15 cellular contexts compared by ENCODE assay signal in the genomic region with DNA sequence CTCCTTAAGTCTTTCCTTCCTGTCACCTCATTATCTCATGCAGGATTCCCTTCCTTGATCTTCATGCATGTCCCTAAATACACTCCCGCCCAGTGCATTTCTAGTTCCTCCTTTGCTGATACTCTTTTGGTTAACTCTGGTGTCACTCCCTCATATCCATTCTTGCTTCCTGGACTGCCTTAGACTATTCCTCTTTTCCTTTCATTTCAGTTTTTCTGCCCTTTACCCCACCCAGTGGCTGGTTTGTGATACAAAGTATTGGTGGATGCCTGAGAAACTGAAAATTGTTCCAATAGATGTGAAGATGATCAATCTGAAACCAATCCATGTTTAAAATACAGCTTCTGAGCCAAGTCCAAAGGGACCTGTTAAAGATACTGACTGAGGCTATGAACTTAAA.
DNase-seq lines count a peak whose midpoint lies in the region; ATAC-seq, FAIRE-seq and TF ChIP-seq lines count a peak whose summit lies in the region.
"Had no signal": no experiment of that assay in that cellular context is flagged by ENCODE, and none has a peak within 500 bp of the region (broad histone marks: within the 10 kb centered on the region; RNA-seq: fewer than 3 reads in every experiment).

No MANE protein-coding gene starts in this region.

- peak; percentile 44 for DNase-seq in ACHN
- DNase-seq in RPMI7951 (ENCODE audit: low read depth) = peak; percentile 31
- peak; percentile 11 for DNase-seq in glomerular visceral epithelial cell (ENCODE audit: extremely low spot score)
- no peak for DNase-seq in SKM-1 treated with dmso at 0.1 percent for 144 hours (lab: John Stamatoyannopoulos, UW; ENCODE audit: unreplicated experiment)
- no peak for DNase-seq in GF-D8 (lab: John Stamatoyannopoulos, UW)
- DNase-seq: activated CD8-positive, alpha-beta memory T cell treated with anti-CD3 and anti-CD28 coated beads for 24 hours; effector CD4-positive, alpha-beta T cell; HCEC 1CT; hippocampal formation; NCI-H526 treated with DMSO at 0.1 percent for 48 hours; retina; T-helper 1 cell had no signal

- FAIRE-seq in G401.6 (lab: Jason Lieb, UNC) = peak; percentile 34

- TF ChIP-seq POLR2A in GM18505 (IDR thresholded peaks at IDR 0.05; ENCODE audit: borderline replicate concordance, extremely low read depth, insufficient read depth, insufficient read length) = no peak

- in situ Hi-C loops in ACHN (cut with HindIII; ENCODE audit: low pct_ligation_motif_present, low pct_unique_long_range_greater_than_20kb, low sequenced_read_pairs) = no loop called here

- ATAC-seq in GM21423 (IDR thresholded peaks at IDR 0.05; ENCODE audit: unreplicated experiment) (no peak), GM18505 (IDR thresholded peaks at IDR 0.05; ENCODE audit: unreplicated experiment) (no peak)

Comparison
In these comparisons a context has a peak if more than half of its experiments do, and no peak if none do; other contexts are left out.
1. DNase-seq: peak in ACHN (single experiment), RPMI7951 (single experiment) and glomerular visceral epithelial cell (single experiment); none in SKM-1 treated with dmso at 0.1 percent for 144 hours (single experiment) and GF-D8 (single experiment).